Comparison of ENCODE assay signal across 9 cellular contexts in the genomic region with DNA sequence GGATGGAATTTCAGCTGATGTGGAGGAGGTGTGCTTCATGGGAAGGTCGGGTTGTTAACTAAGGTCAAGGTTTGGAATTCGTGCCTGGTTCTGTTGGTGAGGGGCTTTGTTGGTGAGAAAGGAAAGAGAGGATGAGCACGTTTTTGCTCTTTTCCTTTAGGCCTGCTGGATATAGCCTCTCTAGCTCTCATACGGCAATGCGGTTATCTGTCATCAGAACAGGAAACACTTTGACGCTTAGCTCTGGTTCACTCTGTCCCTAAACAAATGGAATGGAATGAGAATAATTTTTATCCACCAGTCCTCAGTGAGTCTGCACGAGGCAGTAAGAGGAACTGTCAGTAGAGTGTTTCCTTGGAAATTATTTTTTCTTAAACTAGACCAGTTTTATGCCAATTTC.
A peak's percentile ranks its signal among the peaks of the same experiment; 100 is the strongest.
DNase-seq lines count a peak whose midpoint lies in the region; ATAC-seq, FAIRE-seq and TF ChIP-seq lines count a peak whose summit lies in the region.
"Had no signal": no experiment of that assay in that cellular context is flagged by ENCODE, and none has a peak within 500 bp of the region (broad histone marks: within the 10 kb centered on the region; RNA-seq: fewer than 3 reads in every experiment).

No MANE protein-coding gene starts in this region.

- DNase-seq in Right ventricle myocardium inferior (ENCODE audit: missing footprints) (no peak), cardiac septum (ENCODE audit: low spot score) (no peak), esophagus muscularis mucosa (ENCODE audit: extremely low spot score) (no peak), mucosa of descending colon (no peak), NCI-H1092 treated with DMSO at 0.1 percent for 48 hours (lab: John Stamatoyannopoulos, UW) (no peak), H54 (ENCODE audit: insufficient read length, low spot score) (no peak), DMS114 treated with DMSO at 0.1 percent for 48 hours (lab: John Stamatoyannopoulos, UW; ENCODE audit: unreplicated experiment) (no peak)
- DNase-seq: NCI-H446 treated with DMSO at 0.1 percent for 48 hours had no signal

- peak overlapping the region; percentile 78 to 86 (median 82) for H3K27ac ChIP-seq in esophagus muscularis mucosa (replicated peaks in 1 of 4)

- ATAC-seq in Right ventricle myocardium inferior (peak; percentile 87), mucosa of descending colon (peak; percentile 41), HG03045 (IDR thresholded peaks at IDR 0.05; ENCODE audit: unreplicated experiment) (no peak)

- TF ChIP-seq EP300 in esophagus muscularis mucosa (IDR thresholded peaks at IDR 0.05): peak; percentile 93

- no peak for FAIRE-seq in H54 (lab: Jason Lieb, UNC)

- TF ChIP-seq POLR2A in esophagus muscularis mucosa (IDR thresholded peaks at IDR 0.05; ENCODE audit: low read depth) (no peak), H54 (IDR thresholded peaks at IDR 0.05; ENCODE audit: low read depth, low read length) (no peak)

- no peaks in the 10 kb centered on the region for H3K27me3 ChIP-seq in esophagus muscularis mucosa

- H3K9me3 ChIP-seq in esophagus muscularis mucosa (no peaks in the 10 kb centered on the region), mucosa of descending colon (no peaks in the 10 kb centered on the region)

- WGBS in esophagus muscularis mucosa: 20% methylated on average over 7 of the region's 7 CpGs

- no peak for TF ChIP-seq CTCF in esophagus muscularis mucosa (IDR thresholded peaks at IDR 0.05)
- TF ChIP-seq CTCF in mucosa of descending colon (IDR thresholded peaks at IDR 0.05): no peak

- intact Hi-C loops in Right ventricle myocardium inferior (cut with DNase I): loop anchor here (2.0 to 10.0 kb wide), 2 partner anchors 122 to 176 kb away; a partner anchor contains a TSS
- intact Hi-C loops in cardiac septum (cut with DNase I): no loop called here
- intact Hi-C loops in esophagus muscularis mucosa (cut with DNase I): loop anchor here (5.0 to 10.0 kb wide), 2 partner anchors 48 to 105 kb away; no protein-coding TSS in a partner anchor
- intact Hi-C loops in mucosa of descending colon (cut with DNase I, micrococcal nuclease): no loop called here

- H3K4me3 ChIP-seq in esophagus muscularis mucosa: no peak overlapping the region
- H3K4me3 ChIP-seq in mucosa of descending colon: no peak overlapping the region

- H3K36me3 ChIP-seq in esophagus muscularis mucosa (no peaks in the 10 kb centered on the region), mucosa of descending colon (ENCODE audit: low read depth) (no peaks in the 10 kb centered on the region)

- H3K4me1 ChIP-seq in esophagus muscularis mucosa (peaks cover 37 to 59% (median 50%) of the 10 kb centered on the region in 4 donors), mucosa of descending colon (ENCODE audit: low read depth) (peaks cover 20% of the 10 kb centered on the region)

Comparison
In these comparisons a context has a peak if more than half of its experiments do, and no peak if none do; other contexts are left out.
1. intact Hi-C loops: an anchor here in Right ventricle myocardium inferior (2.0 to 10.0 kb wide) and esophagus muscularis mucosa (5.0 to 10.0 kb wide); none called in cardiac septum and mucosa of descending colon.